36 cellular contexts compared by ENCODE assay signal in genomic region chr13:26989261-26990007, GRCh38.
"Had no signal": no experiment of that assay in that cellular context is flagged by ENCODE, and none has a peak within 500 bp of the region (broad histone marks: within the 10 kb centered on the region; RNA-seq: fewer than 3 reads in every experiment).

No MANE protein-coding gene starts in this region.

- H3K36me3 Mint-ChIP-seq: immature natural killer cell; stimulated activated naive B cell treated with anti-CD40 and anti-IgM and Interleukin-4, amounts not matched to agents 10 μg/mL and 1 μg/mL and 100 μg/mL, for 72 hours; WTC11 had no signal

- H3K36me3 ChIP-seq: brain microvascular endothelial cell, lower lobe of right lung, neutrophil, ovary, prostate gland, stomach, tibial nerve had no signal

- H3K4me3 ChIP-seq: lower lobe of right lung, mucosa of descending colon, ovary, prostate gland, smooth muscle cell, stomach, tibial nerve had no signal

- H3K4me2 ChIP-seq: smooth muscle cell had no signal

- H3K9me3 Mint-ChIP-seq: activated CD4-positive, alpha-beta memory T cell treated with anti-CD3 and anti-CD28 coated beads, Interleukin-2, amount 10 ng/mL, durations not matched to agents 7 days and 5 days; activated CD4-positive, alpha-beta T cell treated with anti-CD3 and anti-CD28 coated beads, Interleukin-2, amount 10 ng/mL, durations not matched to agents 7 days and 5 days; activated T-cell treated with anti-CD3 and anti-CD28 coated beads, Interleukin-2, amount 50 U/mL, for 24 hours; activated T-helper 17 cell treated with anti-CD3 and anti-CD28 coated beads, Interleukin-2, amount 50 U/mL, for 72 hours; immature natural killer cell; nephron; stimulated activated naive B cell treated with anti-CD40 and anti-IgM and Interleukin-4, amounts not matched to agents 10 μg/mL and 1 μg/mL and 100 μg/mL, for 72 hours; WTC11 had no signal

- H3K27ac Mint-ChIP-seq: activated CD4-positive, alpha-beta memory T cell treated with anti-CD3 and anti-CD28 coated beads, Interleukin-2, amount 10 ng/mL, durations not matched to agents 7 days and 5 days; activated CD4-positive, alpha-beta T cell treated with anti-CD3 and anti-CD28 coated beads, Interleukin-2, amount 10 ng/mL, durations not matched to agents 7 days and 5 days; activated T-cell treated with anti-CD3 and anti-CD28 coated beads, Interleukin-2, amount 50 U/mL, for 24 hours; activated T-helper 17 cell treated with anti-CD3 and anti-CD28 coated beads, Interleukin-2, amount 50 U/mL, for 72 hours; immature natural killer cell; stimulated activated naive B cell treated with anti-CD40 and anti-IgM and Interleukin-4, amounts not matched to agents 10 μg/mL and 1 μg/mL and 100 μg/mL, for 72 hours; WTC11 had no signal

- H3K27me3 Mint-ChIP-seq: stimulated activated naive B cell treated with anti-CD40 and anti-IgM and Interleukin-4, amounts not matched to agents 10 μg/mL and 1 μg/mL and 100 μg/mL, for 72 hours had no signal

- FAIRE-seq: astrocyte, kidney had no signal

- H3K4me3 Mint-ChIP-seq: activated CD4-positive, alpha-beta memory T cell treated with anti-CD3 and anti-CD28 coated beads, Interleukin-2, amount 10 ng/mL, durations not matched to agents 7 days and 5 days; activated CD4-positive, alpha-beta T cell treated with anti-CD3 and anti-CD28 coated beads, Interleukin-2, amount 10 ng/mL, durations not matched to agents 7 days and 5 days; activated T-cell treated with anti-CD3 and anti-CD28 coated beads, Interleukin-2, amount 50 U/mL, for 24 hours; activated T-helper 17 cell treated with anti-CD3 and anti-CD28 coated beads, Interleukin-2, amount 50 U/mL, for 72 hours; immature natural killer cell; nephron; stimulated activated naive B cell treated with anti-CD40 and anti-IgM and Interleukin-4, amounts not matched to agents 10 μg/mL and 1 μg/mL and 100 μg/mL, for 72 hours; WTC11 had no signal

- H3K4me1 Mint-ChIP-seq: activated T-helper 17 cell treated with anti-CD3 and anti-CD28 coated beads, Interleukin-2, amount 50 U/mL, for 72 hours; immature natural killer cell; WTC11 had no signal

- H3K27me3 ChIP-seq: brain microvascular endothelial cell, neutrophil, ovary, stomach, tibial nerve had no signal

- ATAC-seq: activated T-helper 17 cell treated with anti-CD3 and anti-CD28 coated beads, Interleukin-2, amount 50 U/mL, for 72 hours; esophagus mucosa; mucosa of descending colon; stimulated activated naive B cell treated with anti-CD40 and anti-IgM and Interleukin-4, amounts not matched to agents 10 μg/mL and 1 μg/mL and 100 μg/mL, for 72 hours; WTC11 had no signal

- DNase-seq: activated CD4-positive, alpha-beta memory T cell treated with anti-CD3 and anti-CD28 coated beads, Interleukin-2, amount 10 ng/mL, durations not matched to agents 7 days and 5 days; activated CD4-positive, alpha-beta T cell treated with anti-CD3 and anti-CD28 coated beads for 1 hour; activated CD4-positive, alpha-beta T cell treated with anti-CD3 and anti-CD28 coated beads, Interleukin-2, amount 10 ng/mL, durations not matched to agents 7 days and 5 days; activated CD8-positive, alpha-beta memory T cell treated with anti-CD3 and anti-CD28 coated beads, Interleukin-2, amount 50 U/mL, for 48 hours; activated gamma-delta T cell treated with Interleukin-2 at 50 U/mL for 16 hours; activated naive CD4-positive, alpha-beta T cell treated with anti-CD3 and anti-CD28 coated beads, Interleukin-2, amount 50 U/mL, for 16 hours; activated T-cell treated with anti-CD3 and anti-CD28 coated beads, Interleukin-2, amount 50 U/mL, for 24 hours; amniotic stem cell; brain microvascular endothelial cell; caudate nucleus; cortex of kidney; foreskin fibroblast; head of caudate nucleus; hypothalamus; immature natural killer cell; kidney; lower lobe of right lung; mesendoderm; mucosa of descending colon; ovary; retina; stimulated activated CD4-positive, alpha-beta T cell treated with anti-CD3 and anti-CD28 coated beads, Interleukin-1b, Interleukin-23, amount 100 ng/mL, for 48 hours; stimulated activated CD4-positive, alpha-beta T cell treated with anti-CD3 and anti-CD28 coated beads, Interleukin-4, amount 100 ng/mL, for 4 hours; stimulated activated CD8-positive, alpha-beta memory T cell treated with anti-CD3 and anti-CD28 coated beads, Interleukin-4, amount 100 ng/mL, for 48 hours; stimulated activated naive B cell treated with anti-CD40 and anti-IgM and Interleukin-4, amounts not matched to agents 10 μg/mL and 1 μg/mL and 100 μg/mL, for 72 hours; stomach; T-helper 2 cell had no signal

- H3K27ac ChIP-seq: brain microvascular endothelial cell, lower lobe of right lung, neutrophil, ovary, prostate gland, stomach had no signal

- H3K9me3 ChIP-seq: lower lobe of right lung, mucosa of descending colon, neutrophil, ovary, prostate gland, stomach, tibial nerve had no signal

- H3K4me1 ChIP-seq: prostate gland had no signal
